Comparison of ENCODE assay signal across 2 cellular contexts in the genomic region with DNA sequence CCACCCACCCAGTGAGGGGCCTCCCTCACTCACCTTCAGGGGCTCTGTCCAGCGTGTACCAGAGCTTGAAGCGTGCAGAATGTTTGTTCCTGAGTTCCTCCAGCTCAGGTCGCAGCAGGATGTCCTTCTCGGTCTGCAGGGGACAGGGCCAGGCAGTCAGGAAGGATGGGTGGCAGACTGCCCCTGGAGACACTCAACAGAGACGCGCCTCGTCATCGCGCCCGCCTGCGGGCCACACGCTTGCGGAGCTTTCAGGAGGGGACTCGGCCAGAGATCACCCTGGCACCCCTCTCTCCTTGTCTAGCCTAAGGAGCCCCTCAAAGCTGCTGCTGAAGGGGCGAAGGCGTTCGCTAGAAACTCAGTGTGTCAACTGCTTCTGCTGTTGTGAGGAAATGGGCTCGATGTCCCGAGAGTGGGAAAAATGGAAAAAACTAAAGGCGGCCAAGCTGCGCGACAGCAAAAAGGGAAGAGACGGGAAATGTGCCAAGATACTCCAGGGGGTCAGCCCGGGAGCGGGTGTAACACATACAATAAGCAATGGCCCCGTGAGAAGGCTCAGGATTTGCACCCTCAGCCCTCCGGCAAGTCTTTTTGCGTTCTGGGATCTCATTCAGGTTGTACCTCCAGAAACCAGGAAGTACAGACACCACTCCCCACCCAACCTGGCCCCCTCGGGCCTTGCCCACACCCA.
TF ChIP-seq lines count a peak whose summit lies in the region.

No MANE protein-coding gene starts in this region.

TF ChIP-seq in HepG2, 621 proteins besides CTCF, POLR2A, EP300 and RAD21:
- 0 out of 2 replicates have a peak, but pooled peaks have one; percentile 1 for TF ChIP-seq POLR2G (IDR thresholded peaks at IDR 0.05; ENCODE audit: low read depth, low read length)
- no peak for TF ChIP-seq ZC3H4 (CRISPR knock-in tag; IDR thresholded peaks at IDR 0.05; ENCODE audit: borderline replicate concordance)

TF ChIP-seq in GM12878, 131 proteins besides CTCF, POLR2A, EP300 and RAD21:
- TF ChIP-seq PAX8 (IDR thresholded peaks at IDR 0.05) = no peak
- TF ChIP-seq EGR1 (IDR thresholded peaks at IDR 0.05; ENCODE audit: borderline replicate concordance in 1 of 2, low read depth in 2 of 2, low read length in 2 of 2) = no peak
- TF ChIP-seq TCF12 (IDR thresholded peaks at IDR 0.05; ENCODE audit: low read depth, low read length) = no peak
- no peak for TF ChIP-seq RBBP5 (conservative IDR thresholded peaks at IDR 0.05)
- no peak for TF ChIP-seq CBX3 (IDR thresholded peaks at IDR 0.05; ENCODE audit: borderline replicate concordance, low read depth)
- TF ChIP-seq STAT3 (IDR thresholded peaks at IDR 0.05; ENCODE audit: low read depth, low read length) = no peak
- TF ChIP-seq, protein P1, sequence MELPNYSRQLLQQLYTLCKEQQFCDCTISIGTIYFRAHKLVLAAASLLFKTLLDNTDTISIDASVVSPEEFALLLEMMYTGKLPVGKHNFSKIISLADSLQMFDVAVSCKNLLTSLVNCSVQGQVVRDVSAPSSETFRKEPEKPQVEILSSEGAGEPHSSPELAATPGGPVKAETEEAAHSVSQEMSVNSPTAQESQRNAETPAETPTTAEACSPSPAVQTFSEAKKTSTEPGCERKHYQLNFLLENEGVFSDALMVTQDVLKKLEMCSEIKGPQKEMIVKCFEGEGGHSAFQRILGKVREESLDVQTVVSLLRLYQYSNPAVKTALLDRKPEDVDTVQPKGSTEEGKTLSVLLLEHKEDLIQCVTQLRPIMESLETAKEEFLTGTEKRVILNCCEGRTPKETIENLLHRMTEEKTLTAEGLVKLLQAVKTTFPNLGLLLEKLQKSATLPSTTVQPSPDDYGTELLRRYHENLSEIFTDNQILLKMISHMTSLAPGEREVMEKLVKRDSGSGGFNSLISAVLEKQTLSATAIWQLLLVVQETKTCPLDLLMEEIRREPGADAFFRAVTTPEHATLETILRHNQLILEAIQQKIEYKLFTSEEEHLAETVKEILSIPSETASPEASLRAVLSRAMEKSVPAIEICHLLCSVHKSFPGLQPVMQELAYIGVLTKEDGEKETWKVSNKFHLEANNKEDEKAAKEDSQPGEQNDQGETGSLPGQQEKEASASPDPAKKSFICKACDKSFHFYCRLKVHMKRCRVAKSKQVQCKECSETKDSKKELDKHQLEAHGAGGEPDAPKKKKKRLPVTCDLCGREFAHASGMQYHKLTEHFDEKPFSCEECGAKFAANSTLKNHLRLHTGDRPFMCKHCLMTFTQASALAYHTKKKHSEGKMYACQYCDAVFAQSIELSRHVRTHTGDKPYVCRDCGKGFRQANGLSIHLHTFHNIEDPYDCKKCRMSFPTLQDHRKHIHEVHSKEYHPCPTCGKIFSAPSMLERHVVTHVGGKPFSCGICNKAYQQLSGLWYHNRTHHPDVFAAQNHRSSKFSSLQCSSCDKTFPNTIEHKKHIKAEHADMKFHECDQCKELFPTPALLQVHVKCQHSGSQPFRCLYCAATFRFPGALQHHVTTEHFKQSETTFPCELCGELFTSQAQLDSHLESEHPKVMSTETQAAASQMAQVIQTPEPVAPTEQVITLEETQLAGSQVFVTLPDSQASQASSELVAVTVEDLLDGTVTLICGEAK (IDR thresholded peaks at IDR 0.05; ENCODE audit: borderline replicate concordance) = no peak
